28 cellular contexts compared by ENCODE assay signal in the genomic region with DNA sequence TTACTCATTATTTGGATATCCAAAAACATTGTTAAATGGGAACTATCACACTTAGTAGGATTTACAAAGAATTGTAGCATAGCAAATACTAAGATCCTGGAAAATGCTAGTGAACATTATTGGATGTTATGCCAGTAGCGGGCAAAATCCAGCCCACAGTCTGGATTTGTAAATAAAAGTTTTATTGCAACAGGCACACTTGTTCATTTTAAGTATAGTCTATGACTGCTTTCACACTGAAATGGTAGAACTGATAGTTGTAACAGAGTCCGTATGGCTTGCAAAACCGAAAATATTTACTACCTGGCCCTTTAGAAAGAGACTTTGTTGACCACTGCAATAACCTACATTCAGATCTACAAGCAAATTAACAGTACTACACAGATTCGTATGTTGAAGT.
"Had no signal": no experiment of that assay in that cellular context is flagged by ENCODE, and none has a peak within 500 bp of the region (broad histone marks: within the 10 kb centered on the region; RNA-seq: fewer than 3 reads in every experiment).

No MANE protein-coding gene starts in this region.

- H3K27me3 Mint-ChIP-seq: dendritic cell treated with granulocyte-macrophage colony-stimulating factor and Interleukin-4, amounts not matched to agents 40 ng/mL and 50 ng/mL, for 4 days; memory B cell; stimulated activated naive CD8-positive, alpha-beta T cell treated with anti-CD3 and anti-CD28 coated beads, Interleukin-15, amount 100 ng/mL, for 72 hours; type B pancreatic cell had no signal

- ATAC-seq: esophagus mucosa; gastroesophageal sphincter; heart left ventricle; natural killer cell; stimulated activated naive CD8-positive, alpha-beta T cell treated with anti-CD3 and anti-CD28 coated beads, Interleukin-15, amount 100 ng/mL, for 72 hours had no signal

- H3K27ac Mint-ChIP-seq: dendritic cell treated with granulocyte-macrophage colony-stimulating factor and Interleukin-4, amounts not matched to agents 40 ng/mL and 50 ng/mL, for 4 days; endodermal cell; memory B cell; natural killer cell; type B pancreatic cell had no signal

- H2AFZ ChIP-seq: hepatocyte had no signal

- H3K4me3 ChIP-seq: colonic mucosa, gastroesophageal sphincter, heart left ventricle, hepatocyte, left ventricle myocardium inferior, lung, ovary, psoas muscle, tibial artery had no signal

- H3K4me2 ChIP-seq: hepatocyte had no signal

- H3K27ac ChIP-seq: colonic mucosa, epithelial cell of prostate, gastroesophageal sphincter, hepatocyte, left ventricle myocardium inferior, ovary, psoas muscle had no signal

- H3K36me3 ChIP-seq: ovary had no signal

- FAIRE-seq: kidney, small intestine had no signal

- H3K36me3 Mint-ChIP-seq: natural killer cell had no signal

- DNase-seq: colonic mucosa; effector CD8-positive, alpha-beta T cell; endodermal cell; heart left ventricle; kidney; left ventricle myocardium inferior; natural killer cell; occipital lobe; ovary; posterior cingulate gyrus; psoas muscle; right cardiac atrium; small intestine; stimulated activated CD4-positive, alpha-beta T cell treated with anti-CD3 and anti-CD28 coated beads, Interleukin-12 subunit alpha, Interleukin-12 subunit beta, amount 100 ng/mL, for 4 hours; stimulated activated CD4-positive, alpha-beta T cell treated with anti-CD3 and anti-CD28 coated beads, Interleukin-1b, Interleukin-23, amount 100 ng/mL, for 48 hours; stimulated activated CD4-positive, alpha-beta T cell treated with anti-CD3 and anti-CD28 coated beads, Interleukin-4, amount 100 ng/mL, for 1 hour; stimulated activated CD8-positive, alpha-beta memory T cell treated with anti-CD3 and anti-CD28 coated beads, Interleukin-4, amount 100 ng/mL, for 48 hours; stimulated activated naive CD4-positive, alpha-beta T cell; stimulated activated naive CD8-positive, alpha-beta T cell treated with anti-CD3 and anti-CD28 coated beads, Interleukin-15, amount 100 ng/mL, for 72 hours; tibial artery had no signal

- H3K4me3 Mint-ChIP-seq: dendritic cell treated with granulocyte-macrophage colony-stimulating factor and Interleukin-4, amounts not matched to agents 40 ng/mL and 50 ng/mL, for 4 days; endodermal cell; memory B cell; natural killer cell; stimulated activated naive CD8-positive, alpha-beta T cell treated with anti-CD3 and anti-CD28 coated beads, Interleukin-15, amount 100 ng/mL, for 72 hours; type B pancreatic cell had no signal

- H3K9me3 Mint-ChIP-seq: dendritic cell treated with granulocyte-macrophage colony-stimulating factor and Interleukin-4, amounts not matched to agents 40 ng/mL and 50 ng/mL, for 4 days; endodermal cell; memory B cell; natural killer cell; stimulated activated naive CD8-positive, alpha-beta T cell treated with anti-CD3 and anti-CD28 coated beads, Interleukin-15, amount 100 ng/mL, for 72 hours had no signal

- H3K4me1 ChIP-seq: colonic mucosa had no signal

- H3K9me3 ChIP-seq: colonic mucosa, gastroesophageal sphincter, heart left ventricle, left ventricle myocardium inferior, ovary, psoas muscle, tibial artery had no signal

- H3K27me3 ChIP-seq: colonic mucosa, gastroesophageal sphincter, heart left ventricle, hepatocyte, ovary, tibial artery had no signal
